ENCODE assay signal across 8 cellular contexts in genomic region chr2:63587814-63588384, GRCh38. TPM values are rescaled to one million over a fixed set of nuclear protein-coding genes. Genes with fewer than 3 reads are reported as not detected.
DNase-seq lines count a peak whose midpoint lies in the region; ATAC-seq and TF ChIP-seq lines count a peak whose summit lies in the region.

No MANE protein-coding gene starts in this region.

- H3K36me3 ChIP-seq in CD8-positive, alpha-beta memory T cell (ENCODE audit: insufficient read depth, low read length) = no peaks in the 10 kb centered on the region
- H3K36me3 ChIP-seq in liver (ENCODE audit: control insufficient read depth in 4 of 4, insufficient read depth in 3 of 4, low read depth in 1 of 4, low read length in 3 of 4) (no peaks in the 10 kb centered on the region), upper lobe of left lung (no peaks in the 10 kb centered on the region)

- CTCF ChIA-PET in CD8-positive, alpha-beta memory T cell (lab: Charles Lee) = interaction anchor here (1.1 to 2.3 kb wide), 2 partner anchors 10 to 273 kb away, joined by 4 to 8 read pairs; no protein-coding TSS in a partner anchor

- H3K27ac ChIP-seq in CD8-positive, alpha-beta memory T cell (ENCODE audit: low read depth, low read length) = peak overlapping the region; percentile 87
- H3K27ac ChIP-seq in liver (ENCODE audit: low read depth in 1 of 2, low read length in 2 of 2) (peak overlapping the region; percentile 96), upper lobe of left lung (peak overlapping the region; percentile 81 to 88 (median 86))

- H3K4me1 Mint-ChIP-seq in CD8-positive, alpha-beta memory T cell = peaks cover 33 to 57% (median 39%) of the 10 kb centered on the region in 3 donors

- TF ChIP-seq EP300 in upper lobe of left lung (IDR thresholded peaks at IDR 0.05) = no peak

- TF ChIP-seq POLR2A in upper lobe of left lung (IDR thresholded peaks at IDR 0.05) = no peak

- peak overlapping the region; percentile 84 for H3K4me3 ChIP-seq in CD8-positive, alpha-beta memory T cell (ENCODE audit: low read length)
- H3K4me3 ChIP-seq in astrocyte of the cerebellum (ENCODE audit: low read depth, low read length) = peak overlapping the region; percentile 77
- H3K4me3 ChIP-seq in liver (ENCODE audit: low read depth in 1 of 3, low read length in 3 of 3) = peak overlapping the region; percentile 63 to 99 (median 91)
- peak overlapping the region; percentile 58 to 82 (median 76) for H3K4me3 ChIP-seq in upper lobe of left lung

- H3K27me3 Mint-ChIP-seq in CD8-positive, alpha-beta memory T cell = no peaks in the 10 kb centered on the region

- H3K27me3 ChIP-seq in CD8-positive, alpha-beta memory T cell (ENCODE audit: insufficient read depth, low read length, poor library complexity, severe bottlenecking) = no peaks in the 10 kb centered on the region
- H3K27me3 ChIP-seq in liver (ENCODE audit: control insufficient read depth in 4 of 4, insufficient read depth in 4 of 4, low read length in 3 of 4) (no peaks in the 10 kb centered on the region), upper lobe of left lung (no peaks in the 10 kb centered on the region)

- POLR2A ChIA-PET in CD8-positive, alpha-beta memory T cell (lab: Charles Lee) = interaction anchor here (0.6 to 3.2 kb wide), 5 partner anchors 9 to 1699 kb away, joined by 5 to 19 read pairs (median 8); partner anchors contain the start of genes AFTPH and UGP2

- peaks cover 13% of the 10 kb centered on the region for H3K4me1 ChIP-seq in CD8-positive, alpha-beta memory T cell (ENCODE audit: insufficient read depth, low read length)
- H3K4me1 ChIP-seq in liver (ENCODE audit: control insufficient read depth in 4 of 4, insufficient read depth in 4 of 4, low read length in 3 of 4) (peaks cover 3 to 38% (median 28%) of the 10 kb centered on the region in 4 donors), upper lobe of left lung (peaks cover 16 to 35% (median 24%) of the 10 kb centered on the region in 4 donors)

- in situ Hi-C loops in astrocyte of the cerebellum (cut with HindIII; ENCODE audit: low sequenced_read_pairs) = no loop called here

- TF ChIP-seq CTCF in astrocyte of the cerebellum (IDR thresholded peaks at IDR 0.05; ENCODE audit: low read depth, low read length, missing control alignments) (no peak), liver (IDR thresholded peaks at IDR 0.05; ENCODE audit: low read depth, low read length, missing input control) (no peak), upper lobe of left lung (IDR thresholded peaks at IDR 0.05) (no peak)

- DNase-seq in CD8-positive, alpha-beta memory T cell = no peak
- DNase-seq in astrocyte of the cerebellum (ENCODE audit: low read depth) (no peak), upper lobe of left lung (peak in 1 of 2 donors; percentile 93), NCI-H446 treated with DMSO at 0.1 percent for 48 hours (lab: John Stamatoyannopoulos, UW) (no peak), NCI-H128 (lab: John Stamatoyannopoulos, UW; ENCODE audit: unreplicated experiment) (no peak)

- peak overlapping the region; percentile 56 to 67 for H3K9ac ChIP-seq in liver (ENCODE audit: low read depth in 1 of 2, low read length in 2 of 2)

- no peaks in the 10 kb centered on the region for H3K9me3 ChIP-seq in CD8-positive, alpha-beta memory T cell (ENCODE audit: low read length)
- no peaks in the 10 kb centered on the region for H3K9me3 ChIP-seq in liver (ENCODE audit: control insufficient read depth in 4 of 4, low read length in 3 of 4)
- no peaks in the 10 kb centered on the region for H3K9me3 ChIP-seq in upper lobe of left lung

- peak overlapping the region; percentile 90 to 99 (median 97) for H3K27ac Mint-ChIP-seq in CD8-positive, alpha-beta memory T cell

- H3K9me3 Mint-ChIP-seq in CD8-positive, alpha-beta memory T cell = no peaks in the 10 kb centered on the region

- no peak for TF ChIP-seq RAD21 in liver (IDR thresholded peaks at IDR 0.05)

- peaks cover 0 to 29% (median 0%) of the 10 kb centered on the region in 3 donors for H3K36me3 Mint-ChIP-seq in CD8-positive, alpha-beta memory T cell

- peak overlapping the region; percentile 89 to 97 (median 93) for H3K4me3 Mint-ChIP-seq in CD8-positive, alpha-beta memory T cell

- WGBS in liver = under 1% methylated on average over 33 of the region's 33 CpGs
- 0% methylated on average over 19 to 33 of the region's 33 CpGs for WGBS in upper lobe of left lung, 2 donors

- ATAC-seq in HG02840 (IDR thresholded peaks at IDR 0.05; ENCODE audit: low FRiP score, unreplicated experiment) (peak; percentile 3), upper lobe of left lung (ENCODE audit: low FRiP score in 2 of 2) (peak; percentile 2 to 74), HG02852 (IDR thresholded peaks at IDR 0.05; ENCODE audit: unreplicated experiment) (no peak)

TF ChIP-seq in liver, 16 proteins besides CTCF, POLR2A, EP300 and RAD21:
- TF ChIP-seq TAF1 (conservative IDR thresholded peaks at IDR 0.05) = no peak
- TF ChIP-seq REST (IDR thresholded peaks at IDR 0.05) = no peak
- no peak for TF ChIP-seq YY1 (IDR thresholded peaks at IDR 0.05)
- TF ChIP-seq HNF4G (IDR thresholded peaks at IDR 0.05) = no peak

RNA-seq across cellular contexts. Expression of gene WDPCP, which starts 0.4 kb away (rescaled TPM):
- total RNA-seq in CD8-positive, alpha-beta memory T cell = 1 to 10 TPM; 7.2 to 7.9 TPM
- polyA plus RNA-seq in CD8-positive, alpha-beta memory T cell = 5.9 TPM
- total RNA-seq in liver = 1 to 10 TPM; 3.6 to 7.6 TPM
- 1 to 10 TPM; 1.1 to 1.8 TPM for polyA plus RNA-seq in liver
- 10 to 100 TPM in 4 of 6 donors, 1 to 10 TPM in 2; 9.3 to 20.8 (median 11.5) TPM for total RNA-seq in upper lobe of left lung

RNA-seq across cellular contexts. Expression of gene MDH1, which starts 0.9 kb away (rescaled TPM):
- total RNA-seq in CD8-positive, alpha-beta memory T cell = 100 to 1,000 TPM; 182 to 191 TPM
- polyA plus RNA-seq in CD8-positive, alpha-beta memory T cell = 241 TPM
- 10 to 100 TPM; 75.6 to 96.9 TPM for total RNA-seq in liver
- 100 to 1,000 TPM; 138 to 210 TPM for polyA plus RNA-seq in liver
- 100 to 1,000 TPM in 4 of 6 donors, 10 to 100 TPM in 2; 56.6 to 121 (median 104) TPM for total RNA-seq in upper lobe of left lung
